ENCODE assay signal across 20 cellular contexts in the genomic region with DNA sequence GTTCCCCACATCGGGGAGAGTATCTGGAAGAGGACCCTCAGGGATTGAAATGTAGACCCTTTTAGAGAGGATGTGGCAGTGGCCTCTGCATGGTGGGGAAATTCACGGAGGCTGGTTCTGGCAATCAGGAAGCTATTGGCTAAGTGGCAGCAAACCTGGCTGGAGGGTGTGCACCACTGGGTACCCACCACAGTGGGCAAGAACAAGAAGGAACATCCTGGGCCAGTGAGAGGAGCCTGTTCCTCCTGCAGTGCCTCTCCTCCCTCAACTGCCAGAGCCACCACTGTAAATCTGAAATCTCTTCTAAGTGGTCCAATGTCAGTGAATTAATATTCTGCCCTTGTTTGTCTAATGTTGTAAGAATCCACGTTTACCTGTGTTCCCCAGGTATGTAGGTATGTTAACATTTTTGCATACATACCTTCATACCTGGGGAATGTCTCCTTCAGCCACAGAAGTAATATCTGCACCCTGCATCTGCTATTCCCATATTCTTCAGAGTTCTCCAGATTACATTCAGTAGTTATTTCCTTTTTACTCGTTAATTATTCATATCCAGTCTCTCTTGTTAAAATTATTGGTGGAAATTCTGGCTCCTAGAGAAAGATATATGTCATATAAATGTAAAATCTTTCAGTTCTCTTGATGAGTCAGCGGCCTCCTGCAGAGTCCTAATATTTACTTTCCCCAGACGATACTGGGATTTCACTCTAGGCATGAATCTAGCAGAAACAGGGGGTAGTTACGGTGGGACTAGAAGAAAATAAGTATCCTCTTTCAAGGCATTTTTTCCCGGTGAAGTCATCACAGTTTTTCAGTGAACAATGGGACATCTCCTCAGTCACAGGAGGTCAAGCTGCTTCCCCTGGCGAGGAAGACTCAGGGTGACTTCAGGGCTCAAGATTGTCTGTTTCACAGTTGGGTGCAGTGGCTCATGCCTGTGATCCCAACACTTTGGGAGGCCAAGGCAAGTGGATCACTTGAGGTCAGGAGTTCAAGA.
DNase-seq lines count a peak whose midpoint lies in the region; ATAC-seq and TF ChIP-seq lines count a peak whose summit lies in the region.
"Had no signal": no experiment of that assay in that cellular context is flagged by ENCODE, and none has a peak within 500 bp of the region (broad histone marks: within the 10 kb centered on the region; RNA-seq: fewer than 3 reads in every experiment).

No MANE protein-coding gene starts in this region.

- no peak for ATAC-seq in activated CD4-positive, alpha-beta T cell treated with anti-CD3 and anti-CD28 coated beads for 36 hours
- ATAC-seq in mucosa of descending colon = no peak
- no peak for ATAC-seq in GM21528 (IDR thresholded peaks at IDR 0.05; ENCODE audit: low FRiP score, unreplicated experiment)
- ATAC-seq: heart right ventricle had no signal

- CTCF ChIA-PET in A673 (lab: Charles Lee) = no interaction called here
- CTCF ChIA-PET in activated CD4-positive, alpha-beta T cell treated with anti-CD3 and anti-CD28 coated beads for 36 hours (lab: Charles Lee) = no interaction called here

- H3K27ac ChIP-seq in A673 (ENCODE audit: low read depth, low read length, poor library complexity, severe bottlenecking) (no peak overlapping the region), HUES64 (ENCODE audit: low read depth, low read length) (peak overlapping the region; percentile 61), brain microvascular endothelial cell (peak overlapping the region; percentile 65)
- H3K27ac ChIP-seq: heart right ventricle, neutrophil had no signal

- BruUV-seq in A673 (replicated peaks; lab: Mats Ljungman, UMichigan) = no TSS peak

- H3K9me3 ChIP-seq in A673 (ENCODE audit: low read depth, low read length, poor library complexity, severe bottlenecking) (no peaks in the 10 kb centered on the region), HUES64 (ENCODE audit: insufficient read depth, low read depth, low read length) (0 out of 2 replicates have a peak, but pooled peaks cover 2% of the 10 kb centered on the region), mucosa of descending colon (no peaks in the 10 kb centered on the region)
- H3K9me3 ChIP-seq: heart right ventricle, neutrophil had no signal

- H3K4me3 ChIP-seq in A673 (ENCODE audit: low read depth, low read length, poor library complexity, severe bottlenecking) (no peak overlapping the region), HUES64 (ENCODE audit: low read length) (no peak overlapping the region), brain microvascular endothelial cell (ENCODE audit: low read depth, low read length) (no peak overlapping the region), mucosa of descending colon (no peak overlapping the region)
- H3K4me3 ChIP-seq: heart right ventricle, lung had no signal

- H3K4me1 ChIP-seq in A673 (ENCODE audit: insufficient read depth, low read length, poor library complexity, severe bottlenecking) = no peaks in the 10 kb centered on the region
- H3K4me1 ChIP-seq in HUES64 (ENCODE audit: insufficient read depth, low read length) = peaks cover 8% of the 10 kb centered on the region
- H3K4me1 ChIP-seq in mucosa of descending colon (ENCODE audit: low read depth) = no peaks in the 10 kb centered on the region

- no peak for TF ChIP-seq CTCF in A673 (conservative IDR thresholded peaks at IDR 0.05; ENCODE audit: low read depth, low read length)
- no peak for TF ChIP-seq CTCF in brain microvascular endothelial cell (IDR thresholded peaks at IDR 0.05; ENCODE audit: low read depth, low read length, missing control alignments)
- TF ChIP-seq CTCF in mucosa of descending colon (IDR thresholded peaks at IDR 0.05) = no peak

- no peaks in the 10 kb centered on the region for H3K27me3 ChIP-seq in A673 (replicated peaks; ENCODE audit: insufficient read depth, low read depth, low read length, poor library complexity)
- no peaks in the 10 kb centered on the region for H3K27me3 ChIP-seq in HUES64 (ENCODE audit: insufficient read depth, low read length)
- H3K27me3 ChIP-seq in brain microvascular endothelial cell (replicated peaks) = no peaks in the 10 kb centered on the region
- H3K27me3 ChIP-seq: heart right ventricle, neutrophil had no signal

- H3K9me3 Mint-ChIP-seq in activated CD4-positive, alpha-beta T cell treated with anti-CD3 and anti-CD28 coated beads for 36 hours (ENCODE audit: low read depth) = no peaks in the 10 kb centered on the region
- H3K9me3 Mint-ChIP-seq: activated naive CD8-positive, alpha-beta T cell treated with anti-CD3 and anti-CD28 coated beads for 36 hours; T-helper 1 cell treated with Interleukin-12 subunit alpha and Interleukin-12 subunit beta and Interleukin-4 antibody, amounts not matched to agents 30 μg/mL and 1 μg/mL, for 36 hours had no signal

- DNase-seq in A673 (ENCODE audit: low spot score) = peak; percentile 81
- DNase-seq in brain microvascular endothelial cell = peak; percentile 86
- peak; percentile 77 for DNase-seq in kidney glomerular epithelial cell (lab: John Stamatoyannopoulos, UW)
- no peak for DNase-seq in activated CD4-positive, alpha-beta T cell treated with anti-CD3 and anti-CD28 coated beads for 36 hours
- DNase-seq in mucosa of descending colon = no peak
- DNase-seq in NCI-H526 (lab: John Stamatoyannopoulos, UW) = no peak
- DNase-seq: ACHN; activated CD4-positive, alpha-beta T cell treated with anti-CD3 and anti-CD28 coated beads for 4 hours; activated naive CD8-positive, alpha-beta T cell treated with anti-CD3 and anti-CD28 coated beads for 36 hours; activated T-cell treated with anti-CD3 and anti-CD28 coated beads for 4 hours; cerebellar nuclear complex; heart right ventricle; NCI-H187 treated with DMSO at 0.1 percent for 48 hours; NCI-H524 treated with DMSO at 0.1 percent for 48 hours; stimulated activated naive CD4-positive, alpha-beta T cell treated with Interleukin-2 at 50 U/mL for 16 hours had no signal

- H3K4me3 Mint-ChIP-seq in activated CD4-positive, alpha-beta T cell treated with anti-CD3 and anti-CD28 coated beads for 36 hours = no peak overlapping the region
- H3K4me3 Mint-ChIP-seq: activated naive CD8-positive, alpha-beta T cell treated with anti-CD3 and anti-CD28 coated beads for 36 hours; T-helper 1 cell treated with Interleukin-12 subunit alpha and Interleukin-12 subunit beta and Interleukin-4 antibody, amounts not matched to agents 30 μg/mL and 1 μg/mL, for 36 hours had no signal

- in situ Hi-C loops in brain microvascular endothelial cell (cut with HindIII; ENCODE audit: low pct_ligation_motif_present, low sequenced_read_pairs) = no loop called here

- H3K36me3 ChIP-seq in A673 (ENCODE audit: insufficient read depth, low read length, poor library complexity, severe bottlenecking) (no peaks in the 10 kb centered on the region), HUES64 (ENCODE audit: insufficient read depth, low read length) (no peaks in the 10 kb centered on the region), brain microvascular endothelial cell (replicated peaks) (no peaks in the 10 kb centered on the region), mucosa of descending colon (ENCODE audit: low read depth) (no peaks in the 10 kb centered on the region)
- H3K36me3 ChIP-seq: heart right ventricle, neutrophil had no signal

- POLR2A ChIA-PET in A673 (lab: Charles Lee; ENCODE audit: low non-redundant PET) = no interaction called here
- POLR2A ChIA-PET in activated CD4-positive, alpha-beta T cell treated with anti-CD3 and anti-CD28 coated beads for 36 hours (lab: Charles Lee) = no interaction called here

- H3K9ac ChIP-seq in HUES64 (ENCODE audit: low read depth, low read length) = no peak overlapping the region

- no peaks in the 10 kb centered on the region for H3K36me3 Mint-ChIP-seq in activated CD4-positive, alpha-beta T cell treated with anti-CD3 and anti-CD28 coated beads for 36 hours (ENCODE audit: low read depth)
- H3K36me3 Mint-ChIP-seq: activated naive CD8-positive, alpha-beta T cell treated with anti-CD3 and anti-CD28 coated beads for 36 hours had no signal

- H3K27me3 Mint-ChIP-seq in activated CD4-positive, alpha-beta T cell treated with anti-CD3 and anti-CD28 coated beads for 36 hours = no peaks in the 10 kb centered on the region
- H3K27me3 Mint-ChIP-seq: activated naive CD8-positive, alpha-beta T cell treated with anti-CD3 and anti-CD28 coated beads for 36 hours had no signal

- intact Hi-C loops in A673 (cut with micrococcal nuclease; ENCODE audit: unreplicated experiment) (no loop called here), mucosa of descending colon (cut with DNase I, micrococcal nuclease) (no loop called here)
- intact Hi-C loops in activated CD4-positive, alpha-beta T cell treated with anti-CD3 and anti-CD28 coated beads for 36 hours (cut with DNase I, micrococcal nuclease) = no loop called here

- H3K4me1 Mint-ChIP-seq in activated CD4-positive, alpha-beta T cell treated with anti-CD3 and anti-CD28 coated beads for 36 hours = no peaks in the 10 kb centered on the region
- H3K4me1 Mint-ChIP-seq: activated naive CD8-positive, alpha-beta T cell treated with anti-CD3 and anti-CD28 coated beads for 36 hours had no signal

- H3K27ac Mint-ChIP-seq in activated CD4-positive, alpha-beta T cell treated with anti-CD3 and anti-CD28 coated beads for 36 hours = no peak overlapping the region
- H3K27ac Mint-ChIP-seq: activated naive CD8-positive, alpha-beta T cell treated with anti-CD3 and anti-CD28 coated beads for 36 hours; T-helper 1 cell treated with Interleukin-12 subunit alpha and Interleukin-12 subunit beta and Interleukin-4 antibody, amounts not matched to agents 30 μg/mL and 1 μg/mL, for 36 hours had no signal

- WGBS in HUES64 = 59% methylated on average over 6 of the region's 9 CpGs

Comparison
In these comparisons a context has a peak if more than half of its experiments do, and no peak if none do; other contexts are left out.
1. DNase-seq: peak in A673 (single experiment), brain microvascular endothelial cell (single experiment) and kidney glomerular epithelial cell (single experiment); none in activated CD4-positive, alpha-beta T cell treated with anti-CD3 and anti-CD28 coated beads for 36 hours (single experiment), mucosa of descending colon (0 of 3) and NCI-H526 (0 of 2).